In the genomic region with DNA sequence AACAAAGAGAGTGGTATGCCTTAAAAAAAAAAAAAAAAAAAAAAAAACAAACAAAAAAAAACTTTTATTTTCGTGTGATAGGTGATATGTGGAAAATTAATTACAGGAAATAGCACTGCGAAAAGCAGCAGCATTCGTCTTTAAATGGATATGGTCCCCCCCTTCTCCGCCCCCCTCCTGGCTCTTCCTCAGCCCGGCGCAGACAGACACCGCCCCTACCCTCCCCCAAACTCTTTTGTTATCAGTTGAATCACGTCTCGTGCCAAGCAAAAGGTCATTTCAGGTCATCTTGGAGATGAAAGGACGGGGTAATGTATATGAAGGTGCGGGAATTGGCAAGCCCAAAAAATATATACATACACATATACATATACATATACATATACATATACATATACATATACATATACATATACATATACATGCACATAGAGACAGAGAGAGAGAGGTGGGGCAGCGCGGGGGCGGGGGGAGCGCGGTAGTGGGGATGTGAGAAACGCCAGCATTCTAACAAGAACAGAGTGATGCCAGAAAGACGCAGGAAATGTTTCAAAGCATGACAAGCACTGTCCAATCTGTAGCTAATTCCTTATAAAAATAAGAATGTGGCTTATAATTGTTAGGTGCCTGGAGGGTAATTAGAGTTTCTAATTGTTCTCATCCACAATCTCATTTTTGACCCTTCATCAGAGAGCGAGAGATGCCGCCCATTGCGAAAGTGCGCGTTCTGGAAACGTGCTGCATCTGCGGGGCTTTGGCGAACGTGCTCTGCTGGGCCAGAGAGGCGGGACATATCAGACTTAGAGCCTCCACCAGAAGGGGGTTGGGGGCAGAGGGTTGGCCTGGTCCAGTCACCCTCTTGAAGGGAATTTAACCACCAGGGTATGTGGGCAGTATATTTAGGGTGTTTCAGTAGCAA, we compare ENCODE assay signal across 9 cellular contexts.
DNase-seq lines count a peak whose midpoint lies in the region; ATAC-seq and TF ChIP-seq lines count a peak whose summit lies in the region.
"Had no signal": no experiment of that assay in that cellular context is flagged by ENCODE, and none has a peak within 500 bp of the region (broad histone marks: within the 10 kb centered on the region; RNA-seq: fewer than 3 reads in every experiment).

No MANE protein-coding gene starts in this region.

- H3K9ac ChIP-seq in adipocyte (ENCODE audit: low read length), result peak overlapping the region; percentile 84
- H3K9ac ChIP-seq in rectal smooth muscle tissue (ENCODE audit: low read length), result no peak overlapping the region

- H3K4me1 ChIP-seq in adipocyte (ENCODE audit: control insufficient read depth, insufficient read depth, low read length) (peaks cover 19% of the 10 kb centered on the region), rectal smooth muscle tissue (ENCODE audit: control insufficient read depth, insufficient read depth, low read length) (peaks cover 4% of the 10 kb centered on the region)

- peak overlapping the region; percentile 86 for H3K4me3 ChIP-seq in adipocyte (ENCODE audit: low read length)
- H3K4me3 ChIP-seq in rectal smooth muscle tissue (ENCODE audit: low read length), result peak overlapping the region; percentile 25
- H3K4me3 ChIP-seq: GM12878 had no signal

- in situ Hi-C loops in GM13977 (cut with MboI; ENCODE audit: low pct_unique_long_range_greater_than_20kb, low sequenced_read_pairs, unreplicated experiment), result no loop called here

- H3K36me3 ChIP-seq in adipocyte (ENCODE audit: control insufficient read depth, insufficient read depth, low read length, severe bottlenecking) (no peaks in the 10 kb centered on the region), rectal smooth muscle tissue (ENCODE audit: control insufficient read depth, insufficient read depth, low read length) (no peaks in the 10 kb centered on the region)

- H3K27ac ChIP-seq in rectal smooth muscle tissue (ENCODE audit: low read depth, low read length), result peak overlapping the region; percentile 32

- no peaks in the 10 kb centered on the region for H3K9me3 ChIP-seq in adipocyte (ENCODE audit: control insufficient read depth, low read length)

- H3K27me3 ChIP-seq in adipocyte (replicated peaks; ENCODE audit: control insufficient read depth, insufficient read depth, low read length), result no peaks in the 10 kb centered on the region
- no peaks in the 10 kb centered on the region for H3K27me3 ChIP-seq in rectal smooth muscle tissue (ENCODE audit: control insufficient read depth, insufficient read depth, low read length)

- DNase-seq in GM03348 (ENCODE audit: low spot score), result peak; percentile 52
- DNase-seq in adipocyte (ENCODE audit: low read depth), result peak; percentile 34
- DNase-seq in hepatic stellate cell (ENCODE audit: low spot score), result peak; percentile 9
- no peak for DNase-seq in GM13977 (ENCODE audit: low spot score)

- ATAC-seq in HG03354 (IDR thresholded peaks at IDR 0.05; ENCODE audit: poor library complexity, severe bottlenecking, unreplicated experiment) (no peak), HG03520 (IDR thresholded peaks at IDR 0.05; ENCODE audit: unreplicated experiment) (no peak), GM19452 (IDR thresholded peaks at IDR 0.05; ENCODE audit: unreplicated experiment) (no peak)
- ATAC-seq: GM12878 had no signal

- no peak for TF ChIP-seq CTCF in GM13977 (IDR thresholded peaks at IDR 0.05; ENCODE audit: extremely low read depth, insufficient read depth, missing control alignments)
